1 cellular context compared by ENCODE assay signal in the genomic region with DNA sequence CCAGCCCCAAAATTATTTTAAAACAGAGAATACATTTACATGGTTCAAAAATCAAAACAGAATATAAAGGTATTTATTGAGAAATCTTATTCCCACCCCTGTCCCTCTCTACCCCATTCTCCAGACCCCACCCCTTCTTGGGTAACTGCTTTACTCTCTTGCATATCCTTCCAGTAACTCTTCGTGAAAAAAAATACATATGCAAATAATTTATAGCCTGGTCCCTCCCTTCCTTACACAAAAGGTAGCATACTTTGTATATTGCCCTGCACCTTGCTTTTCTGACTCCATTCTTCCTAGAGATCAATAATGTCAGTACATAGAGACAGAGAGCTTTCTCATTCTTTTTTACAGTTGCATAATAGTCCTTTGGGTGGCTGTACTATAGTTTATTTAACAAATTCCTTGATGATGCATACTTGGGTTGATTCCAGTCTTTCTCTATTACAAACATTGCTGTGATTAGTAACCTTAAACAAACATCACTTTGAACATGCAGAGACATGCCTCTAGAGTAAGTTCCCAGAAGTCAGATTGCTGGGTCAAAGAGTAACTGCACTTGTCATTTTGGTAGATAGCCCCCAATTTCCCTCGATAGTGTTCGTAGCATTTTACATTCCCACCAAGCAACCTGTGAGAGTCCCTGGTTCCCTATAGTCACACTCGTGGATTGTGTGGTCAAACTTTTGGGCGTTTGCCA.
A peak's percentile ranks its signal among the peaks of the same experiment; 100 is the strongest.
TF ChIP-seq lines count a peak whose summit lies in the region.

No MANE protein-coding gene starts in this region.

TF ChIP-seq in HepG2, 621 proteins besides CTCF, POLR2A, EP300 and RAD21 (continued from another document and continues in another):
- TF ChIP-seq, protein P1, sequence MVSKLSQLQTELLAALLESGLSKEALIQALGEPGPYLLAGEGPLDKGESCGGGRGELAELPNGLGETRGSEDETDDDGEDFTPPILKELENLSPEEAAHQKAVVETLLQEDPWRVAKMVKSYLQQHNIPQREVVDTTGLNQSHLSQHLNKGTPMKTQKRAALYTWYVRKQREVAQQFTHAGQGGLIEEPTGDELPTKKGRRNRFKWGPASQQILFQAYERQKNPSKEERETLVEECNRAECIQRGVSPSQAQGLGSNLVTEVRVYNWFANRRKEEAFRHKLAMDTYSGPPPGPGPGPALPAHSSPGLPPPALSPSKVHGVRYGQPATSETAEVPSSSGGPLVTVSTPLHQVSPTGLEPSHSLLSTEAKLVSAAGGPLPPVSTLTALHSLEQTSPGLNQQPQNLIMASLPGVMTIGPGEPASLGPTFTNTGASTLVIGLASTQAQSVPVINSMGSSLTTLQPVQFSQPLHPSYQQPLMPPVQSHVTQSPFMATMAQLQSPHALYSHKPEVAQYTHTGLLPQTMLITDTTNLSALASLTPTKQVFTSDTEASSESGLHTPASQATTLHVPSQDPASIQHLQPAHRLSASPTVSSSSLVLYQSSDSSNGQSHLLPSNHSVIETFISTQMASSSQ (IDR thresholded peaks at IDR 0.05; ENCODE audit: low read depth) = peak; percentile 81
- TF ChIP-seq, protein P1 (CRISPR knock-in tag; IDR thresholded peaks at IDR 0.05; ENCODE audit: borderline replicate concordance) = peak; percentile 46; the same call in 1 of the 2 replicates
- TF ChIP-seq, protein P2, sequence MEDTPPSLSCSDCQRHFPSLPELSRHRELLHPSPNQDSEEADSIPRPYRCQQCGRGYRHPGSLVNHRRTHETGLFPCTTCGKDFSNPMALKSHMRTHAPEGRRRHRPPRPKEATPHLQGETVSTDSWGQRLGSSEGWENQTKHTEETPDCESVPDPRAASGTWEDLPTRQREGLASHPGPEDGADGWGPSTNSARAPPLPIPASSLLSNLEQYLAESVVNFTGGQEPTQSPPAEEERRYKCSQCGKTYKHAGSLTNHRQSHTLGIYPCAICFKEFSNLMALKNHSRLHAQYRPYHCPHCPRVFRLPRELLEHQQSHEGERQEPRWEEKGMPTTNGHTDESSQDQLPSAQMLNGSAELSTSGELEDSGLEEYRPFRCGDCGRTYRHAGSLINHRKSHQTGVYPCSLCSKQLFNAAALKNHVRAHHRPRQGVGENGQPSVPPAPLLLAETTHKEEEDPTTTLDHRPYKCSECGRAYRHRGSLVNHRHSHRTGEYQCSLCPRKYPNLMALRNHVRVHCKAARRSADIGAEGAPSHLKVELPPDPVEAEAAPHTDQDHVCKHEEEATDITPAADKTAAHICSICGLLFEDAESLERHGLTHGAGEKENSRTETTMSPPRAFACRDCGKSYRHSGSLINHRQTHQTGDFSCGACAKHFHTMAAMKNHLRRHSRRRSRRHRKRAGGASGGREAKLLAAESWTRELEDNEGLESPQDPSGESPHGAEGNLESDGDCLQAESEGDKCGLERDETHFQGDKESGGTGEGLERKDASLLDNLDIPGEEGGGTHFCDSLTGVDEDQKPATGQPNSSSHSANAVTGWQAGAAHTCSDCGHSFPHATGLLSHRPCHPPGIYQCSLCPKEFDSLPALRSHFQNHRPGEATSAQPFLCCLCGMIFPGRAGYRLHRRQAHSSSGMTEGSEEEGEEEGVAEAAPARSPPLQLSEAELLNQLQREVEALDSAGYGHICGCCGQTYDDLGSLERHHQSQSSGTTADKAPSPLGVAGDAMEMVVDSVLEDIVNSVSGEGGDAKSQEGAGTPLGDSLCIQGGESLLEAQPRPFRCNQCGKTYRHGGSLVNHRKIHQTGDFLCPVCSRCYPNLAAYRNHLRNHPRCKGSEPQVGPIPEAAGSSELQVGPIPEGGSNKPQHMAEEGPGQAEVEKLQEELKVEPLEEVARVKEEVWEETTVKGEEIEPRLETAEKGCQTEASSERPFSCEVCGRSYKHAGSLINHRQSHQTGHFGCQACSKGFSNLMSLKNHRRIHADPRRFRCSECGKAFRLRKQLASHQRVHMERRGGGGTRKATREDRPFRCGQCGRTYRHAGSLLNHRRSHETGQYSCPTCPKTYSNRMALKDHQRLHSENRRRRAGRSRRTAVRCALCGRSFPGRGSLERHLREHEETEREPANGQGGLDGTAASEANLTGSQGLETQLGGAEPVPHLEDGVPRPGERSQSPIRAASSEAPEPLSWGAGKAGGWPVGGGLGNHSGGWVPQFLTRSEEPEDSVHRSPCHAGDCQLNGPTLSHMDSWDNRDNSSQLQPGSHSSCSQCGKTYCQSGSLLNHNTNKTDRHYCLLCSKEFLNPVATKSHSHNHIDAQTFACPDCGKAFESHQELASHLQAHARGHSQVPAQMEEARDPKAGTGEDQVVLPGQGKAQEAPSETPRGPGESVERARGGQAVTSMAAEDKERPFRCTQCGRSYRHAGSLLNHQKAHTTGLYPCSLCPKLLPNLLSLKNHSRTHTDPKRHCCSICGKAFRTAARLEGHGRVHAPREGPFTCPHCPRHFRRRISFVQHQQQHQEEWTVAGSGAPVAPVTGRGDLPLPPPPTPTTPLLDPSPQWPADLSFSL (CRISPR knock-in tag; IDR thresholded peaks at IDR 0.05) = no peak
- no peak for TF ChIP-seq BCLAF1 (IDR thresholded peaks at IDR 0.05)
- peak; percentile 37; the same call in 1 of the 2 replicates for TF ChIP-seq HMGXB3 (CRISPR knock-in tag; IDR thresholded peaks at IDR 0.05; ENCODE audit: borderline replicate concordance)
- TF ChIP-seq U2AF2 (IDR thresholded peaks at IDR 0.05; ENCODE audit: low read depth, low read length) = no peak
- TF ChIP-seq ZNF558 (CRISPR knock-in tag; IDR thresholded peaks at IDR 0.05; ENCODE audit: borderline replicate concordance) = no peak
- TF ChIP-seq ZMYM4 (CRISPR knock-in tag; IDR thresholded peaks at IDR 0.05) = peak; percentile 17; the same call in 1 of the 2 replicates
- TF ChIP-seq SNAPC4 (CRISPR knock-in tag; IDR thresholded peaks at IDR 0.05) = peak; percentile 78
- peak; percentile 91 for TF ChIP-seq CEBPB (IDR thresholded peaks at IDR 0.05; ENCODE audit: borderline replicate concordance, low read depth, low read length)
- TF ChIP-seq FOXP1 (IDR thresholded peaks at IDR 0.05) = peak; percentile 55; the same call in 1 of the 2 replicates
- peak; percentile 85 for TF ChIP-seq FOXP1 (CRISPR knock-in tag; IDR thresholded peaks at IDR 0.05)
- no peak for TF ChIP-seq ZSCAN25 (CRISPR knock-in tag; IDR thresholded peaks at IDR 0.05)
- no peak for TF ChIP-seq ZNF713 (CRISPR knock-in tag; IDR thresholded peaks at IDR 0.05)
- TF ChIP-seq TAF1 (CRISPR knock-in tag; IDR thresholded peaks at IDR 0.05) = no peak
- TF ChIP-seq TEF (CRISPR knock-in tag; IDR thresholded peaks at IDR 0.05) = peak; percentile 87
- no peak for TF ChIP-seq AKAP8 (CRISPR knock-in tag; IDR thresholded peaks at IDR 0.05)
- no peak for TF ChIP-seq ZNF776 (CRISPR knock-in tag; IDR thresholded peaks at IDR 0.05)
- peak; percentile 63; the same call in 1 of the 2 replicates for TF ChIP-seq ARNT2 (CRISPR knock-in tag; IDR thresholded peaks at IDR 0.05; ENCODE audit: low read depth)
- TF ChIP-seq, protein P3, sequence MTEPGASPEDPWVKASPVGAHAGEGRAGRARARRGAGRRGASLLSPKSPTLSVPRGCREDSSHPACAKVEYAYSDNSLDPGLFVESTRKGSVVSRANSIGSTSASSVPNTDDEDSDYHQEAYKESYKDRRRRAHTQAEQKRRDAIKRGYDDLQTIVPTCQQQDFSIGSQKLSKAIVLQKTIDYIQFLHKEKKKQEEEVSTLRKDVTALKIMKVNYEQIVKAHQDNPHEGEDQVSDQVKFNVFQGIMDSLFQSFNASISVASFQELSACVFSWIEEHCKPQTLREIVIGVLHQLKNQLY (CRISPR knock-in tag; IDR thresholded peaks at IDR 0.05) = peak; percentile 73; the same call in 1 of the 2 replicates
- TF ChIP-seq SMAD9 (CRISPR knock-in tag; IDR thresholded peaks at IDR 0.05) = no peak
- no peak for TF ChIP-seq ETV6 (CRISPR knock-in tag; conservative IDR thresholded peaks at IDR 0.05)
- TF ChIP-seq ARHGAP35 (CRISPR knock-in tag; IDR thresholded peaks at IDR 0.05; ENCODE audit: borderline replicate concordance) = no peak
- peak; percentile 52 for TF ChIP-seq MIER2 (CRISPR knock-in tag; IDR thresholded peaks at IDR 0.05)
